Comparison of ENCODE assay signal across 17 cellular contexts in the genomic region with DNA sequence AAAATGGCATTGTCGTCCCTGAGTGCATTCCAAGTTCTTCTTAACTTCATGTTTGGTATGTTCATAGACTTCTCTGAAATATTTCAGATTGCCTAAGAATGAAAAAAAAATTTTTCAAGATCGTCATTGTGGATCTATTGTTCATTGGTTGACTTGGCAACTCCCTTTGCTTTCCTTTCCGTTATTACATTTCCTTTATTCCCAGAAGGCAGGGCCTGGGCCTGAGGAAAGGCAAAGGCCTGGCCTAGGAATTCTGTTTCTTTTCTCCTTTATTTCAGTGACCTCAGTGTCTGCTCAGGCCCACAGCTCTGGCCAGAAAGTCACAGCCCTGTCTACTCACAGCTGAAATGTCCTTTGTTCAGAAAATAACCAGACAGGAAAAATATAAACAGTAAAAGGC.
DNase-seq lines count a peak whose midpoint lies in the region; ATAC-seq and TF ChIP-seq lines count a peak whose summit lies in the region.
"Had no signal": no experiment of that assay in that cellular context is flagged by ENCODE, and none has a peak within 500 bp of the region (broad histone marks: within the 10 kb centered on the region; RNA-seq: fewer than 3 reads in every experiment).

No MANE protein-coding gene starts in this region.

- H2BK12ac ChIP-seq in trophoblast cell (ENCODE audit: low read length), result no peak overlapping the region

- H3K27me3 Mint-ChIP-seq in GM23338 (ENCODE audit: insufficient read depth, low read depth, poor library complexity), result peaks cover 2% of the 10 kb centered on the region
- H3K27me3 Mint-ChIP-seq: CD8-positive, alpha-beta memory T cell had no signal

- H3K9me3 ChIP-seq in trophoblast cell (ENCODE audit: insufficient read depth, low read depth, low read length), result no peaks in the 10 kb centered on the region
- no peaks in the 10 kb centered on the region for H3K9me3 ChIP-seq in hepatocyte (ENCODE audit: low read depth)

- no peak overlapping the region for H3K23ac ChIP-seq in trophoblast cell (ENCODE audit: low read length)

- no peak overlapping the region for H4K12ac ChIP-seq in trophoblast cell (ENCODE audit: low read depth, low read length)

- no peak overlapping the region for H2AFZ ChIP-seq in GM23338
- H2AFZ ChIP-seq in trophoblast cell (ENCODE audit: insufficient read depth, low read length, poor library complexity), result no peak overlapping the region
- H2AFZ ChIP-seq in hepatocyte, result no peak overlapping the region

- no CpG with 5 or more reads among the region's 3 CpGs for WGBS in trophoblast cell (ENCODE audit: extremely low coverage, insufficient coverage, insufficient read length)
- 92% methylated on average over 3 of the region's 3 CpGs for WGBS in hepatocyte (ENCODE audit: low lambda C conversion rate, missing lambda C conversion rate)

- H3K27ac ChIP-seq in GM23338 (ENCODE audit: low read depth) (no peak overlapping the region), trophoblast cell (ENCODE audit: low read depth, low read length) (no peak overlapping the region), hepatocyte (no peak overlapping the region)
- H3K27ac ChIP-seq: KMS-11 had no signal

- H3K4me1 Mint-ChIP-seq in GM23338, result peaks cover 8% of the 10 kb centered on the region; the same call in 2 of the 3 replicates

- H3K79me1 ChIP-seq in trophoblast cell (ENCODE audit: low read length), result no peaks in the 10 kb centered on the region

- intact Hi-C loops in left ventricle myocardium superior (cut with micrococcal nuclease), result no loop called here

- no peak overlapping the region for H2AK5ac ChIP-seq in trophoblast cell (ENCODE audit: low read length)

- no peaks in the 10 kb centered on the region for H3F3A ChIP-seq in GM23338 (replicated peaks; ENCODE audit: low read depth)

- H3K36me3 ChIP-seq in GM23338 (ENCODE audit: insufficient read depth) (no peaks in the 10 kb centered on the region), trophoblast cell (ENCODE audit: control insufficient read depth in 1 of 2, insufficient read depth in 2 of 2, low read length in 2 of 2) (no peaks in the 10 kb centered on the region), hepatocyte (replicated peaks; ENCODE audit: insufficient read depth, low read depth) (no peaks in the 10 kb centered on the region)

- H3K4me3 Mint-ChIP-seq in GM23338, result no peak overlapping the region
- H3K4me3 Mint-ChIP-seq: CD8-positive, alpha-beta memory T cell had no signal

- H3K27ac Mint-ChIP-seq in GM23338, result peak overlapping the region; percentile 66; the same call in 1 of the 2 replicates
- H3K27ac Mint-ChIP-seq: CD8-positive, alpha-beta memory T cell had no signal

- H2BK120ac ChIP-seq in trophoblast cell (ENCODE audit: insufficient read depth, low read length, poor library complexity), result no peak overlapping the region

- no peak overlapping the region for H4K91ac ChIP-seq in trophoblast cell (ENCODE audit: low read depth, low read length)

- no peak for ATAC-seq in GM23338
- peak; percentile 87 for ATAC-seq in left ventricle myocardium superior
- ATAC-seq in GM21786 (IDR thresholded peaks at IDR 0.05; ENCODE audit: unreplicated experiment), result no peak
- no peak for ATAC-seq in GM19452 (IDR thresholded peaks at IDR 0.05; ENCODE audit: unreplicated experiment)
- no peak for ATAC-seq in HG02870 (IDR thresholded peaks at IDR 0.05; ENCODE audit: unreplicated experiment)

- H3K4me1 ChIP-seq in GM23338 (ENCODE audit: insufficient read depth), result 0 out of 2 replicates have a peak, but pooled peaks cover 5% of the 10 kb centered on the region
- no peaks in the 10 kb centered on the region for H3K4me1 ChIP-seq in trophoblast cell (ENCODE audit: control insufficient read depth in 1 of 2, insufficient read depth in 2 of 2, low read length in 2 of 2)
- peaks cover 8% of the 10 kb centered on the region for H3K4me1 ChIP-seq in hepatocyte (ENCODE audit: insufficient read depth)

- H3K4ac ChIP-seq in trophoblast cell (ENCODE audit: low read depth, low read length), result no peak overlapping the region

- H3K79me2 ChIP-seq in GM23338 (replicated peaks; ENCODE audit: insufficient read depth) (no peaks in the 10 kb centered on the region), trophoblast cell (ENCODE audit: control insufficient read depth, insufficient read depth, low read length, poor library complexity) (no peaks in the 10 kb centered on the region), hepatocyte (no peaks in the 10 kb centered on the region)

- no peaks in the 10 kb centered on the region for H4K20me1 ChIP-seq in GM23338 (replicated peaks; ENCODE audit: insufficient read depth)
- H4K20me1 ChIP-seq in hepatocyte (ENCODE audit: insufficient read depth, poor library complexity, severe bottlenecking), result no peaks in the 10 kb centered on the region

- H3K27me3 ChIP-seq in GM23338 (ENCODE audit: insufficient read depth) (no peaks in the 10 kb centered on the region), trophoblast cell (ENCODE audit: insufficient read depth, low read length) (no peaks in the 10 kb centered on the region), hepatocyte (no peaks in the 10 kb centered on the region)

- H4K8ac ChIP-seq in trophoblast cell (ENCODE audit: low read depth, low read length), result no peak overlapping the region

- H3K18ac ChIP-seq in trophoblast cell (ENCODE audit: low read length), result no peak overlapping the region

- H3K9me2 ChIP-seq in GM23338 (ENCODE audit: insufficient read depth), result no peaks in the 10 kb centered on the region
- no peaks in the 10 kb centered on the region for H3K9me2 ChIP-seq in hepatocyte (replicated peaks; ENCODE audit: insufficient read depth)

- TF ChIP-seq CTCF in GM23338 (conservative IDR thresholded peaks at IDR 0.05; ENCODE audit: low read depth in 2 of 2) (no peak), fibroblast of pulmonary artery (IDR thresholded peaks at IDR 0.05; ENCODE audit: low read length, missing control alignments) (no peak), hepatocyte (IDR thresholded peaks at IDR 0.05; ENCODE audit: poor library complexity) (no peak)

- H3K4me3 ChIP-seq in GM23338, result no peak overlapping the region
- H3K4me3 ChIP-seq in fibroblast of pulmonary artery (replicated peaks; ENCODE audit: low read depth, low read length), result no peak overlapping the region
- H3K4me3 ChIP-seq in trophoblast cell (ENCODE audit: low read depth, low read length), result no peak overlapping the region
- no peak overlapping the region for H3K4me3 ChIP-seq in hepatocyte

- no peaks in the 10 kb centered on the region for H3K9me3 Mint-ChIP-seq in GM23338
- H3K9me3 Mint-ChIP-seq: CD8-positive, alpha-beta memory T cell had no signal

- H2BK5ac ChIP-seq in trophoblast cell (ENCODE audit: low read depth, low read length, poor library complexity), result no peak overlapping the region

- DNase-seq in GM23338 (ENCODE audit: low spot score) (no peak), fibroblast of pulmonary artery (ENCODE audit: low read depth) (peak; percentile 79), left ventricle myocardium superior (peak; percentile 41), trophoblast cell (peak; percentile 2 to 65), hepatocyte (ENCODE audit: low spot score) (no peak)
- DNase-seq: CD8-positive, alpha-beta memory T cell; DMS79; NCI-H1048; NCI-H1436 treated with DMSO at 0.1 percent for 48 hours; NCI-H2029 treated with DMSO at 0.1 percent for 48 hours; NCI-H2171 treated with DMSO at 0.1 percent for 48 hours; NCI-H748 treated with DMSO at 0.1 percent for 48 hours; RPMI8226 had no signal

- H3K9ac ChIP-seq in trophoblast cell (ENCODE audit: low read length), result no peak overlapping the region
- H3K9ac ChIP-seq: KMS-11 had no signal

- H3K14ac ChIP-seq in trophoblast cell (ENCODE audit: low read length), result no peak overlapping the region

- no peak overlapping the region for H3K4me2 ChIP-seq in GM23338
- H3K4me2 ChIP-seq in trophoblast cell (ENCODE audit: low read length), result no peak overlapping the region
- no peak overlapping the region for H3K4me2 ChIP-seq in hepatocyte
- H3K4me2 ChIP-seq: KMS-11 had no signal

- no peaks in the 10 kb centered on the region for H3K36me3 Mint-ChIP-seq in GM23338 (ENCODE audit: low read depth)

Comparison
In these comparisons a context has a peak if more than half of its experiments do, and no peak if none do; other contexts are left out.
1. DNase-seq: peak in fibroblast of pulmonary artery (single experiment), left ventricle myocardium superior (single experiment) and trophoblast cell (2 of 2); none in GM23338 (single experiment) and hepatocyte (single experiment).